Comparison of ENCODE assay signal across 1 cellular context in the genomic region with DNA sequence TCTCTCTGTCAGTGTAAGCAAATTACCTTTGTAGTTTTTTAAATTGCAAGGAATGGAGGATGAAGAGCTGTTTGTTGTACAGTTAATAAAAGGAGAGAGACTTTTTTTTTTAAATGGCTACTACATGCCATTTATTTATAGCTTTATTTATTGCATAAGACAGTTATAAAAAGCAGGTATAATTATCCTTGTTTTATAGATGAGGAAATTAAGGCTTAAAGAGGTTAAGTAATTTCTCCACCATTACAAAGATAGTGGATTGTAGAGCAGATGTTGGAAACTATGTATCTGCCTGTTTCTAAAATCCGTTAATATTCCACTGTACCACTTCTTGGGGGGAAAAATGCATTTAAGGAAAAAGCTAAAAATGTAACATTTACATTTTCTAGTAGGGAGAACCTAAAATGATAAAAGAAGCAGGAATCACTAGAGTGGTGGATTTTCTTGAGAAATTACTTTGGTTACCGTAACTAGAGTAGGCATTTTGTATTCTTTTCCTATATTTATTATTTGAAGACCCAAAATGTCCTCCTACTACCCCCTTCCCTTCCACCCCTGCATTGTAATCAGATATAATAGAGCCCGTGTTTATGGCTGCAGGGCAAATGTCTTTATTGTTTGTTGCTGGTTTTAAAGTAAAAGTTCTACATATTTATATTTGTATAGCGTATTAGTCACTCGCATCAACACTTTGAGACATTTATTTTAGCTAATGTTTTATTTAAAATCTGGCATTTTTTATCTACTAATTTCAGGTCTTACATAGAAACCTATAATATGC.
TF ChIP-seq lines count a peak whose summit lies in the region.

No MANE protein-coding gene starts in this region.

TF ChIP-seq in K562, 482 proteins besides CTCF, POLR2A, EP300 and RAD21:
- TF ChIP-seq CEBPB (tag; IDR thresholded peaks at IDR 0.05) (peak; percentile 75), YY1 (IDR thresholded peaks at IDR 0.05; ENCODE audit: borderline replicate concordance in 1 of 3, control insufficient read depth in 1 of 3, extremely low read depth in 1 of 3, insufficient read depth in 3 of 3, insufficient read length in 1 of 3, insufficient replicate concordance in 2 of 3, low read depth in 1 of 3, low read length in 2 of 3) (peak in 1 of 3 experiments; percentile 47), ZC3H8 (IDR thresholded peaks at IDR 0.05) (no peak), CEBPG (CRISPR knock-in tag; IDR thresholded peaks at IDR 0.05) (no peak), CEBPG (tag; conservative IDR thresholded peaks at IDR 0.05 in 1 of 2, IDR thresholded peaks at IDR 0.05 in 1 of 2) (peak; percentile 27 to 88; a peak in 2 of 4 replicates)
- TF ChIP-seq, protein P1, sequence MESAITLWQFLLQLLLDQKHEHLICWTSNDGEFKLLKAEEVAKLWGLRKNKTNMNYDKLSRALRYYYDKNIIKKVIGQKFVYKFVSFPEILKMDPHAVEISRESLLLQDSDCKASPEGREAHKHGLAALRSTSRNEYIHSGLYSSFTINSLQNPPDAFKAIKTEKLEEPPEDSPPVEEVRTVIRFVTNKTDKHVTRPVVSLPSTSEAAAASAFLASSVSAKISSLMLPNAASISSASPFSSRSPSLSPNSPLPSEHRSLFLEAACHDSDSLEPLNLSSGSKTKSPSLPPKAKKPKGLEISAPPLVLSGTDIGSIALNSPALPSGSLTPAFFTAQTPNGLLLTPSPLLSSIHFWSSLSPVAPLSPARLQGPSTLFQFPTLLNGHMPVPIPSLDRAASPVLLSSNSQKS (CRISPR knock-in tag; IDR thresholded peaks at IDR 0.05): no peak
